28 cellular contexts compared by ENCODE assay signal in the genomic region with DNA sequence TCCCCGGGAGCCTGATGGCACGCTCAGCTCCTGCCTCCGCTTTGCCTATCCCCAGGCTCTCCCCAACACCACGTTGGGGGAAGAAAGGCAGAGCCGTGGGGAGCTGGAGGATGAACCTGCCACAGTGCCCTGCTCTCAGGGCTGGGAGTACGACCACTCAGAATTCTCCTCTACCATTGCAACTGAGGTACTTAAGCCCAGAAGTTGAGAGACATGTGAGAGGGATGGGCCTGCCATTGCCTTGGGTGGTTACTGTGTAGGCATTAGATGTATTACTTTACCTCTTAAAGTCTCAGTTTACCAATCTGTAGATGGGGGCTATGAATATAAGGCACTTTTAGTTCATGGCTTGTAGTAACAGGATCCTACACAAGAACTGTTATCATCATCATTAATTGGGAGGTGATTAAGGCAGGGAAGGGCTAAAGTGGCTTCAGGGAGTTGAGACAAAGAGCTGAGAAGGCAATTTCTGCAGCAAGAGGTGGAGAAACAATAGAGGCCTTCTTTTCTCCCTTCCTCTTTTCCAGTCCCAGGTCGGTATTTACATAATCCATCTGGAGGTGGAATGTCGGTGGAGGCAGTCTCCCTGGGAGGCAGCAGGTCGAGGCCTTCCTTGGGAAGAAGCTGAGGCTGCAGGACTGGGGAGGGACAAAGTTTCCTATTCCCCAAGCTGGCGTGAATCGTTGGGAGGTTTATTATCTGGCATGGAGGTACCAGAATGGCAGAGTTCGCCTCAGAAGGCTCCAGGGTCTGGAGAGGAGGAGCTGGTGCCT. TPM values are rescaled to one million over a fixed set of nuclear protein-coding genes. Genes with fewer than 3 reads are reported as not detected.
"Had no signal": no experiment of that assay in that cellular context is flagged by ENCODE, and none has a peak within 500 bp of the region (broad histone marks: within the 10 kb centered on the region; RNA-seq: fewer than 3 reads in every experiment).

No MANE protein-coding gene starts in this region.

- DNase-seq: activated B cell treated with CpG ODN at 0.5 μM for 24 hours; activated CD4-positive, alpha-beta T cell treated with anti-CD3 and anti-CD28 coated beads for 1 hour; activated CD4-positive, alpha-beta T cell treated with anti-CD3 and anti-CD28 coated beads, Interleukin-2, amount 10 ng/mL, durations not matched to agents 24 days and 14 days; activated CD4-positive, alpha-beta T cell treated with anti-CD3 and anti-CD28 coated beads, Interleukin-2, amount 50 U/mL, for 48 hours; activated gamma-delta T cell; activated naive CD4-positive, alpha-beta T cell treated with anti-CD3 and anti-CD28 coated beads for 36 hours; activated T-cell treated with anti-CD3 and anti-CD28 coated beads for 4 hours; amygdala; cerebellar nuclear complex; NCI-H1092; NCI-H1417 treated with DMSO at 0.1 percent for 48 hours; NCI-H1694; NCI-H2029 treated with DMSO at 0.1 percent for 48 hours; NCI-H510A treated with DMSO at 0.1 percent for 48 hours; NCI-H69; NK-92 treated with Interleukin-12 subunit alpha and Interleukin-12 subunit beta, amount 100 ng/mL, for 24 hours; PC-3; SHP77; T-helper 17 cell; T1000 had no signal

- FAIRE-seq: astrocyte, RCC 7860, TTC549 had no signal

- H3K27ac ChIP-seq: KMS-11 had no signal

- ATAC-seq: activated T-helper 17 cell treated with anti-CD3 and anti-CD28 coated beads, Interleukin-2, amount 50 U/mL, for 72 hours; PC-3; T-helper 17 cell had no signal

- H3K9ac ChIP-seq: KMS-11 had no signal

- H3K4me2 ChIP-seq: KMS-11 had no signal

RNA-seq across cellular contexts. Expression of a gene that starts 0.7 kb away (rescaled TPM):
- total RNA-seq: activated B cell treated with CpG ODN at 0.5 μM for 24 hours; activated CD4-positive, alpha-beta T cell treated with anti-CD3 and anti-CD28 coated beads, Interleukin-2, amount 10 ng/mL, durations not matched to agents 24 days and 14 days; activated naive CD4-positive, alpha-beta T cell treated with anti-CD3 and anti-CD28 coated beads for 36 hours; activated T-helper 17 cell treated with anti-CD3 and anti-CD28 coated beads, Interleukin-2, amount 50 U/mL, for 72 hours; astrocyte; cardiac septum; MCF 10A; PC-3; SK-MEL-5; T-helper 17 cell had no signal

RNA-seq across cellular contexts. Expression of a gene that starts 9.9 kb away (rescaled TPM):
- total RNA-seq: astrocyte, MCF 10A, SK-MEL-5 had no signal

RNA-seq across cellular contexts. Expression of a gene that starts 55.5 kb away (rescaled TPM):
- total RNA-seq: MCF 10A, PC-3, SK-MEL-5 had no signal
